Comparison of ENCODE assay signal across 1 cellular context in the genomic region with DNA sequence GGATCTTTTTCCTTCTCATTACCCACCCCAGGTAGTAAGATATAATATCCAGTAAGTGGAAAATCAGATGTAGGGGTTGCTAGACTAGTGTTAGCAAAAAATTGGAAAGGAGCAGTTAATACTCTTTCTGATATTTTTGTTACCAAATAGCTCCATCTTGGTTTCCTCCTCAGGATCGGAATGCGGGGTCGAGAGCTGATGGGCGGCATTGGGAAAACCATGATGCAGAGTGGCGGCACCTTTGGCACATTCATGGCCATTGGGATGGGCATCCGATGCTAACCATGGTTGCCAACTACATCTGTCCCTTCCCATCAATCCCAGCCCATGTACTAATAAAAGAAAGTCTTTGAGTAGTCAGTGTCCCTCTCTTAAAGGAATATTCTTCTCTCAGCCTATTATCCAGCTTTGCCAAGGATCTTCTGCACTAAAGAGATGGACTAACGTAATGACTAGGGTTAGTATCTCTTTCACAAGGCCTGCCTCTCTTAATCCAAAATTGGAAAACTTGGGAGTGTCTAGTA.
TF ChIP-seq lines count a peak whose summit lies in the region.

No MANE protein-coding gene starts in this region.

TF ChIP-seq in HepG2, 621 proteins besides CTCF, POLR2A, EP300 and RAD21 (continued from another document):
- TF ChIP-seq ZNF512 (CRISPR knock-in tag; IDR thresholded peaks at IDR 0.05) (no peak), ZNF761 (CRISPR knock-in tag; conservative IDR thresholded peaks at IDR 0.05) (no peak), EZH2 (conservative IDR thresholded peaks at IDR 0.05; ENCODE audit: low read depth, low read length) (no peak), KDM5A (IDR thresholded peaks at IDR 0.05; ENCODE audit: borderline replicate concordance, low read length) (no peak), PPARG (CRISPR knock-in tag; conservative IDR thresholded peaks at IDR 0.05) (no peak), CREB3 (CRISPR knock-in tag; IDR thresholded peaks at IDR 0.05) (no peak), ZNF792 (CRISPR knock-in tag; IDR thresholded peaks at IDR 0.05) (no peak), NFYB (CRISPR knock-in tag; IDR thresholded peaks at IDR 0.05) (no peak), ERF (CRISPR knock-in tag; IDR thresholded peaks at IDR 0.05) (peak; percentile 13; the same call in 1 of the 2 replicates), MIXL1 (CRISPR knock-in tag; IDR thresholded peaks at IDR 0.05) (peak; percentile 28), MED13 (CRISPR knock-in tag; IDR thresholded peaks at IDR 0.05) (no peak)
- TF ChIP-seq, protein P1, sequence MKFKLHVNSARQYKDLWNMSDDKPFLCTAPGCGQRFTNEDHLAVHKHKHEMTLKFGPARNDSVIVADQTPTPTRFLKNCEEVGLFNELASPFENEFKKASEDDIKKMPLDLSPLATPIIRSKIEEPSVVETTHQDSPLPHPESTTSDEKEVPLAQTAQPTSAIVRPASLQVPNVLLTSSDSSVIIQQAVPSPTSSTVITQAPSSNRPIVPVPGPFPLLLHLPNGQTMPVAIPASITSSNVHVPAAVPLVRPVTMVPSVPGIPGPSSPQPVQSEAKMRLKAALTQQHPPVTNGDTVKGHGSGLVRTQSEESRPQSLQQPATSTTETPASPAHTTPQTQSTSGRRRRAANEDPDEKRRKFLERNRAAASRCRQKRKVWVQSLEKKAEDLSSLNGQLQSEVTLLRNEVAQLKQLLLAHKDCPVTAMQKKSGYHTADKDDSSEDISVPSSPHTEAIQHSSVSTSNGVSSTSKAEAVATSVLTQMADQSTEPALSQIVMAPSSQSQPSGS (CRISPR knock-in tag; IDR thresholded peaks at IDR 0.05) = no peak
